ENCODE assay signal across 8 cellular contexts in genomic region chr5:36153727-36154126, GRCh38. TPM values are rescaled to one million over a fixed set of nuclear protein-coding genes. Genes with fewer than 3 reads are reported as not detected.
A peak's percentile ranks its signal among the peaks of the same experiment; 100 is the strongest.
DNase-seq lines count a peak whose midpoint lies in the region; ATAC-seq and TF ChIP-seq lines count a peak whose summit lies in the region.

No MANE protein-coding gene starts in this region.

- ATAC-seq in naive B cell (ENCODE audit: low read depth in 2 of 2), result no peak

- no peak for TF ChIP-seq POLR2A in thyroid gland (IDR thresholded peaks at IDR 0.05)

- peaks cover 38 to 71% (median 52%) of the 10 kb centered on the region in 10 experiments for H3K4me1 ChIP-seq in BLaER1 treated with 17β-estradiol and CSF1 and Interleukin-3, amounts not matched to agents 10 nM and 100 nM
- no peaks in the 10 kb centered on the region for H3K4me1 ChIP-seq in HUES64 (ENCODE audit: insufficient read depth, low read length)
- peaks cover 18 to 24% of the 10 kb centered on the region in 2 donors for H3K4me1 ChIP-seq in thyroid gland

- intact Hi-C loops in thyroid gland (cut with DNase I), result loop anchor here (10.0 kb wide), 1 partner anchor 81 kb away; no protein-coding TSS in a partner anchor

- no peaks in the 10 kb centered on the region for H3K9me3 ChIP-seq in BLaER1 treated with 17β-estradiol and CSF1 and Interleukin-3, amounts not matched to agents 10 nM and 100 nM (replicated peaks in 1 of 11)
- H3K9me3 ChIP-seq in HUES64 (ENCODE audit: insufficient read depth, low read depth, low read length), result no peaks in the 10 kb centered on the region
- H3K9me3 ChIP-seq in thyroid gland, result no peaks in the 10 kb centered on the region

- peak overlapping the region in 4 of 11 experiments; percentile 78 to 87 (median 84); a peak in 4 of 22 replicates for H3K27ac ChIP-seq in BLaER1 treated with 17β-estradiol and CSF1 and Interleukin-3, amounts not matched to agents 10 nM and 100 nM
- H3K27ac ChIP-seq in HUES64 (ENCODE audit: low read depth, low read length) (no peak overlapping the region), thyroid gland (no peak overlapping the region)

- peak overlapping the region in 9 of 10 experiments; percentile 90 to 100 (median 96); a peak in 14 of 20 replicates for H3K4me3 ChIP-seq in BLaER1 treated with 17β-estradiol and CSF1 and Interleukin-3, amounts not matched to agents 10 nM and 100 nM
- H3K4me3 ChIP-seq in HUES64 (ENCODE audit: low read length) (peak overlapping the region; percentile 98; the same call in 1 of the 2 replicates), thyroid gland (replicated peaks in 1 of 3) (no peak overlapping the region)

- peaks cover 57% of the 10 kb centered on the region for H3K4me1 Mint-ChIP-seq in activated naive CD8-positive, alpha-beta T cell (ENCODE audit: low read depth)
- H3K4me1 Mint-ChIP-seq in naive B cell, result peaks cover 48 to 69% (median 58%) of the 10 kb centered on the region in 3 donors

- TF ChIP-seq CTCF in GM13976 (IDR thresholded peaks at IDR 0.05; ENCODE audit: borderline replicate concordance, control extremely low read depth, extremely low read depth, insufficient read depth, missing control alignments) (no peak), GM13977 (IDR thresholded peaks at IDR 0.05; ENCODE audit: extremely low read depth, insufficient read depth, missing control alignments) (no peak), thyroid gland (IDR thresholded peaks at IDR 0.05) (no peak)

- no peaks in the 10 kb centered on the region for H3K27me3 Mint-ChIP-seq in activated naive CD8-positive, alpha-beta T cell
- H3K27me3 Mint-ChIP-seq in naive B cell, result no peaks in the 10 kb centered on the region

- peak overlapping the region; percentile 78 to 93 (median 88); a peak in 20 of 22 replicates for H3K9ac ChIP-seq in BLaER1 treated with 17β-estradiol and CSF1 and Interleukin-3, amounts not matched to agents 10 nM and 100 nM
- no peak overlapping the region for H3K9ac ChIP-seq in HUES64 (ENCODE audit: low read depth, low read length)

- WGBS in HUES64, result 90% methylated on average over 4 of the region's 4 CpGs
- 91 to 95% methylated on average over 4 of the region's 4 CpGs for WGBS in thyroid gland, 2 donors

- in situ Hi-C loops in GM13976 (cut with MboI; ENCODE audit: low sequenced_read_pairs, unreplicated experiment) (no loop called here), GM13977 (cut with MboI; ENCODE audit: low pct_unique_long_range_greater_than_20kb, low sequenced_read_pairs, unreplicated experiment) (no loop called here)

- peak overlapping the region; percentile 98 for H3K4me3 Mint-ChIP-seq in activated naive CD8-positive, alpha-beta T cell
- H3K4me3 Mint-ChIP-seq in naive B cell, result peak overlapping the region in 7 of 8 donors; percentile 40 to 97 (median 58)

- H3K36me3 ChIP-seq in BLaER1 treated with 17β-estradiol and CSF1 and Interleukin-3, amounts not matched to agents 10 nM and 100 nM, result peaks cover 19 to 59% (median 54%) of the 10 kb centered on the region in 11 experiments
- H3K36me3 ChIP-seq in HUES64 (ENCODE audit: insufficient read depth, low read length) (peaks cover 56% of the 10 kb centered on the region), thyroid gland (peaks cover 0 to 3% of the 10 kb centered on the region in 2 donors)

- peaks cover 21% of the 10 kb centered on the region for H3K36me3 Mint-ChIP-seq in activated naive CD8-positive, alpha-beta T cell
- peaks cover 17 to 20% of the 10 kb centered on the region in 2 donors for H3K36me3 Mint-ChIP-seq in naive B cell

- H3K27me3 ChIP-seq in BLaER1 treated with 17β-estradiol and CSF1 and Interleukin-3, amounts not matched to agents 10 nM and 100 nM, result no peaks in the 10 kb centered on the region
- H3K27me3 ChIP-seq in HUES64 (ENCODE audit: insufficient read depth, low read length) (no peaks in the 10 kb centered on the region), thyroid gland (no peaks in the 10 kb centered on the region)

- H3K4me2 ChIP-seq in BLaER1 treated with 17β-estradiol and CSF1 and Interleukin-3, amounts not matched to agents 10 nM and 100 nM, result peak overlapping the region; percentile 86 to 99 (median 95)

- no peaks in the 10 kb centered on the region for H3K9me3 Mint-ChIP-seq in activated naive CD8-positive, alpha-beta T cell (ENCODE audit: low read depth)
- no peaks in the 10 kb centered on the region for H3K9me3 Mint-ChIP-seq in naive B cell

- H3K27ac Mint-ChIP-seq in activated naive CD8-positive, alpha-beta T cell, result peak overlapping the region; percentile 46
- H3K27ac Mint-ChIP-seq in naive B cell, result peak overlapping the region in 3 of 6 donors; percentile 15 to 61 (median 16)

- DNase-seq in naive B cell (no peak), GM13976 (ENCODE audit: low spot score) (no peak), GM13977 (ENCODE audit: low spot score) (no peak), thyroid gland (no peak), GM19240 (ENCODE audit: insufficient read length, low spot score) (no peak)

- H4K20me1 ChIP-seq in BLaER1 treated with 17β-estradiol and CSF1 and Interleukin-3, amounts not matched to agents 10 nM and 100 nM, result peaks cover 0 to 9% (median 0%) of the 10 kb centered on the region in 11 experiments; a peak in 2 of 22 replicates

RNA-seq across cellular contexts. Expression of gene SKP2, which starts 1.8 kb away (rescaled TPM):
- 62.8 TPM for polyA plus RNA-seq in HUES64 (2013, experiment 1 of 2)
- polyA plus RNA-seq in HUES64 (2013, experiment 2 of 2), result 59.7 TPM
- polyA plus RNA-seq in naive B cell (ENCODE audit: low read depth in 6 of 6), result 10 to 100 TPM; 17.7 to 30.8 (median 24.5) TPM
- total RNA-seq in thyroid gland, result 10 to 100 TPM in 1 of 4 donors, 1 to 10 TPM in 3; 4.8 to 10.3 (median 8.8) TPM

RNA-seq across cellular contexts. Expression of gene LMBRD2, which starts 2.0 kb away (rescaled TPM):
- 2.8 TPM for polyA plus RNA-seq in HUES64 (2013, experiment 1 of 2)
- polyA plus RNA-seq in HUES64 (2013, experiment 2 of 2), result 3.7 TPM
- 1 to 10 TPM; 3.6 to 6.7 (median 5.0) TPM for polyA plus RNA-seq in naive B cell (ENCODE audit: low read depth in 6 of 6)
- total RNA-seq in thyroid gland, result 10 to 100 TPM; 18.1 to 23.5 (median 19.4) TPM

Comparison
In these comparisons a context has a peak if more than half of its experiments do, and no peak if none do; other contexts are left out.
1. H3K4me3 ChIP-seq: peak in BLaER1 treated with 17β-estradiol and CSF1 and Interleukin-3, amounts not matched to agents 10 nM and 100 nM (9 of 10) and HUES64 (single experiment); none in thyroid gland (0 of 3).